In the genomic region with DNA sequence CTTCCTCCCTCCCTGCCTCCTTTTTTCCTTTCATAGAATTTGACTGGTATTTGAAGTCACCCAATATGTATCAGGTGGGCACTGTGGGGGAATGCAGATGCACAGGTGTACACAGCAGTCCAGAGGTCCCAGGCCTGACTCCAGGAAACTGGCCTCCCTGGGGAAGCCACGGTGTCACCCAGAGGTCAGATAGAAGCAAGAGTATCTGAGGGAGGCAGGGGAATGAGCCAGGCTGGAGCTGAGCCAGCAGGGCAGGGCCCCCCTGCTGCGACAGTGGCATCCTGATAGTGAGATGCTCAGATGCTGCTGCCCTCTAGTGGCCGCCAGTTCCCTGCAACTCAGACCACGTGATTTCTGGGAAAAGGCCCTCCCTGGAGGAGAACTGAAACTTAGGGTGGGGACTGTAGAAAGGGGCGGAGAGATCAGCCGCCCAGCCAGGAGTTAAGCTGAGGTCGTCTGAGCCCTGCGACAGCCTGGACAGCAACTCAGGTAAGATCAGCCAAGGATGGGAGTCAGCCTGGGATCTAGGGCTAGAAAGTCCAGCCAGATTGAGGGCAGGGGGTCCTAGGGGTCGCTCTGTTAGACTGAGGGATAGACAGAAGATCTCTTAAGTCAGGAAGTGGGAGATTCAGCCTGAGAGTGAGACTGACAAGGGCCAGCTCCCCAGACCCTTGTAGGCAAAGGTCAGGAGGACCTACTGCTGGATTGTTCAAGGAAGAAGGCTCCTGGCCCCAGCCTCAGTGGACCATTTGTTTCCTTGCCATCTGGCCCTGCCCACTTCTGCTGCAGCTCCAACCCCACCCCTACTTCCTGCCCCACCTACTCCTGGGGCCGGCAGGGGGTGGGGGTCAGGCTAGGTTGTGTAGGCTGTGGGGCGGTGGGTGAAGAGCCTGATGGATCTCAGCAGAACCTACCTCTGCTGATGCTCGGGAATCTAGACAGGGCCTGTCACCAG, we compare ENCODE assay signal across 8 cellular contexts. TPM values are rescaled to one million over a fixed set of nuclear protein-coding genes. Genes with fewer than 3 reads are reported as not detected.
DNase-seq lines count a peak whose midpoint lies in the region; FAIRE-seq and TF ChIP-seq lines count a peak whose summit lies in the region.

A gene with protein sequence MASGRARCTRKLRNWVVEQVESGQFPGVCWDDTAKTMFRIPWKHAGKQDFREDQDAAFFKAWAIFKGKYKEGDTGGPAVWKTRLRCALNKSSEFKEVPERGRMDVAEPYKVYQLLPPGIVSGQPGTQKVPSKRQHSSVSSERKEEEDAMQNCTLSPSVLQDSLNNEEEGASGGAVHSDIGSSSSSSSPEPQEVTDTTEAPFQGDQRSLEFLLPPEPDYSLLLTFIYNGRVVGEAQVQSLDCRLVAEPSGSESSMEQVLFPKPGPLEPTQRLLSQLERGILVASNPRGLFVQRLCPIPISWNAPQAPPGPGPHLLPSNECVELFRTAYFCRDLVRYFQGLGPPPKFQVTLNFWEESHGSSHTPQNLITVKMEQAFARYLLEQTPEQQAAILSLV (plus strand): TSS at position 416 of the 955 bp plus-strand sequence. CDS start 880 bp downstream, outside the sequence.

- no peak for FAIRE-seq in frontal cortex (lab: Jason Lieb, UNC)

- peaks cover 79% of the 10 kb centered on the region for H3K36me3 ChIP-seq in neutrophil

- peak within 1 kb of the TSS; percentile 89 for H3K4me3 ChIP-seq in GM08714 (ENCODE audit: low read length)
- H3K4me3 ChIP-seq in HFF-Myc (replicated peaks; ENCODE audit: low read depth, low read length): peak within 1 kb of the TSS; percentile 51
- peak within 1 kb of the TSS; percentile 83 to 94 for H3K4me3 ChIP-seq in neutrophil (ENCODE audit: low read depth in 1 of 2, low read length in 1 of 2)

- TF ChIP-seq CTCF in HFF-Myc (IDR thresholded peaks at IDR 0.05; ENCODE audit: low read depth, low read length, missing control alignments): peak; percentile 94
- TF ChIP-seq CTCF in neutrophil (IDR thresholded peaks at IDR 0.05): peak; percentile 98

- H3K9me3 ChIP-seq in neutrophil: no peaks in the 10 kb centered on the region

- no peaks in the 10 kb centered on the region for H3K27me3 ChIP-seq in neutrophil

- in situ Hi-C loops in SK-MEL-5 (cut with HindIII; ENCODE audit: low pct_unique_long_range_greater_than_20kb, low sequenced_read_pairs): no loop called here

- peak; percentile 94 for DNase-seq in HFF-Myc (ENCODE audit: extremely low read depth, low read depth)
- DNase-seq in MV-4-11 (lab: John Stamatoyannopoulos, UW): peak; percentile 97
- peak; percentile 94 for DNase-seq in SK-MEL-5 (ENCODE audit: low read depth, low spot score)
- DNase-seq in activated naive CD4-positive, alpha-beta T cell treated with Interleukin-2 at 50 U/mL for 16 hours: peak; percentile 98
- peak; percentile 91 to 97 for DNase-seq in frontal cortex (ENCODE audit: low spot score in 2 of 2)
- DNase-seq in substantia nigra (lab: John Stamatoyannopoulos, UW): peak; percentile 77 to 99 (median 93)

- H3K4me1 ChIP-seq in neutrophil (ENCODE audit: control insufficient read depth in 1 of 2, insufficient read depth in 1 of 2, low read depth in 1 of 2, low read length in 1 of 2): peaks cover 48 to 54% of the 10 kb centered on the region in 2 experiments

- peak within 1 kb of the TSS; percentile 94 for H3K27ac ChIP-seq in neutrophil
- peak within 1 kb of the TSS; percentile 99 for H3K27ac ChIP-seq in substantia nigra (ENCODE audit: low read depth, low read length, poor library complexity, severe bottlenecking)

RNA-seq across cellular contexts. Expression of the gene that starts here (rescaled TPM):
- 24.2 and 34.1 TPM in 2 replicates for total RNA-seq in SK-MEL-5 (2014; rRNA removed; shearing (Covaris generic))
- polyA plus RNA-seq in SK-MEL-5 (2015; cell fraction: cytosol; rRNA removed): 19.5 and 27.0 TPM in 2 replicates
- 179 and 209 TPM in 2 replicates for polyA plus RNA-seq in SK-MEL-5 (2015; cell fraction: nucleus; rRNA removed)
- total RNA-seq in frontal cortex: 12.2 TPM

Comparison
In these comparisons a context has a peak if more than half of its experiments do, and no peak if none do; other contexts are left out.
1. Peak in every context shown above with its lines: DNase-seq, H3K4me3 ChIP-seq and H3K27ac ChIP-seq.